ENCODE assay signal across 8 cellular contexts in the genomic region with DNA sequence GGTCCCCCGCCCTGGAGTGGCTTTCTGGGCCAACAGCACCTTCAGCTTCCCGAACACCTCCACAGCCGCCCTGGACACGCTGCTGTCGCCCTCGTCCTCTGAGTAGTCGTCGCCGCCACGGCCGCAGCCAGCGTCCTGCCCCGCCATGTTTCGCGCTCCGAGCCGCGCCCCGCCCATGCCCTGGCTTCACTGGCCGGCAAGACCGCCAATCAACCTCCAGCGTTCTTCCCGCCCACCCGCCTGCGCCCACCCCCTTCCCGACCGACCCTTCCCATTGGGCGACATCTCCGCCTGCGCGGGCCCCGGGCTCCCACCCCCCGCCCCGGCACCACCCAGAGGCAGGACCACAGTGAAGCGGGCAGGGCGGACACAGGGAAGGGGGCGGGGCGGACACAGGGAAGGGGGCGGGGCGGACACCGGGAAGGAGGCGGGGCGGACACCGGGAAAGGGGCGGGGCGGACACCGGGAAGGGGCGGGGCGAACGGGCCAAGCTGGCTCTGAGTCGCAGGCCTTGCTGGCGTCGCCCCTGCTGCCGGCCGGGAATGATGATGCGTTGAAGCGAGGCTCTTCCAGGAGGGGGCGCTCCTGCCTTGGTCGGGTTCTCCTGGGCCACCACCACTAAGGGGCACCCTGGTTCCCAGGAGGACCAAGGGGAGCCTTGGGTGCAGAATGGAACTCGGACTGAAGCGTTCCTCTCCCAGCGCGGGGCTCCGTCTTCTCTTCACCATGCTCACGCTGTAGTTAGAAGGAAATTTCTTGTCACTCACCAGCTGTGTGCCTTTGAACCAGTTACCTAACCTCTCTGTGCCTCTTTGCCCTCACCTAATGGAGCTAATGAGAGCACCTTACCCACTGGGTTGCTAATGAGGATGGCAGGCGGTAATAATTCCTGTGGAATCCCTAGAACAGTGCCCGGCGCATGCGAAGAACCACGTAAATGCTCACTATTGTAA. TPM values are rescaled to one million over a fixed set of nuclear protein-coding genes. Genes with fewer than 3 reads are reported as not detected.
DNase-seq lines count a peak whose midpoint lies in the region; ATAC-seq and TF ChIP-seq lines count a peak whose summit lies in the region.

Gene HAUS7 (minus strand): TSS at position 166 of the 953 bp plus-strand sequence. CDS start 19 bp downstream, at position 147.

- intact Hi-C loops in adrenal gland (cut with DNase I): no loop called here
- intact Hi-C loops in heart right ventricle (cut with DNase I): loop anchor here in 6 of 10 donors (2.0 to 10.0 kb wide), 6 partner anchors 24 to 528 kb away; partner anchors contain the start of gene BGN (in 2 of the 6)

- peaks cover 5% of the 10 kb centered on the region for H3K27me3 Mint-ChIP-seq in progenitor cell of endocrine pancreas

- no peaks in the 10 kb centered on the region for H3K4me1 Mint-ChIP-seq in progenitor cell of endocrine pancreas (ENCODE audit: low read depth)

- H3K9me3 ChIP-seq in adrenal gland (replicated peaks in 1 of 3) (no peaks in the 10 kb centered on the region), heart right ventricle (no peaks in the 10 kb centered on the region)

- H3K4me3 ChIP-seq in adrenal gland: peak within 1 kb of the TSS in 2 of 4 donors; percentile 10 to 70
- peak within 1 kb of the TSS; percentile 28 to 76 (median 68) for H3K4me3 ChIP-seq in heart right ventricle

- H3K36me3 ChIP-seq in adrenal gland (replicated peaks in 1 of 2) (no peaks in the 10 kb centered on the region), heart right ventricle (peaks cover 0 to 5% (median 0%) of the 10 kb centered on the region in 9 donors)

- no peaks in the 10 kb centered on the region for H3K36me3 Mint-ChIP-seq in progenitor cell of endocrine pancreas (ENCODE audit: insufficient read depth)

- ATAC-seq in HG02870 (IDR thresholded peaks at IDR 0.05; ENCODE audit: unreplicated experiment): peak; percentile 68
- peak; percentile 84 to 94 (median 90) for ATAC-seq in heart right ventricle

- peak; percentile 68 for TF ChIP-seq CTCF in GM13977 (IDR thresholded peaks at IDR 0.05; ENCODE audit: extremely low read depth, insufficient read depth, missing control alignments)
- peak; percentile 35 to 74 (median 66) for TF ChIP-seq CTCF in adrenal gland (IDR thresholded peaks at IDR 0.05)
- peak; percentile 32 to 86 (median 72) for TF ChIP-seq CTCF in heart right ventricle (IDR thresholded peaks at IDR 0.05)
- TF ChIP-seq CTCF in progenitor cell of endocrine pancreas (IDR thresholded peaks at IDR 0.05; ENCODE audit: unreplicated experiment): peak; percentile 68

- WGBS in adrenal gland, 4 donors: 10 to 51% (median 27%) methylated on average over 19 to 59 of the region's 70 CpGs; no CpG with 5 or more reads in 1 of the 4 donors
- 8 to 13% methylated on average over 42 to 65 of the region's 70 CpGs for WGBS in heart right ventricle, 2 donors

- H3K27ac ChIP-seq in adrenal gland (peak within 1 kb of the TSS in 2 of 5 donors; percentile 57 to 78), heart right ventricle (peak within 1 kb of the TSS; percentile 59 to 84 (median 72))

- in situ Hi-C loops in GM13977 (cut with MboI; ENCODE audit: low pct_unique_long_range_greater_than_20kb, low sequenced_read_pairs, unreplicated experiment): no loop called here

- H3K4me1 ChIP-seq in adrenal gland (replicated peaks in 1 of 2) (no peaks in the 10 kb centered on the region), heart right ventricle (peaks cover 0 to 33% (median 12%) of the 10 kb centered on the region in 9 donors)

- DNase-seq in GM13977 (ENCODE audit: low spot score) (peak; percentile 96), NCI-H146 (lab: John Stamatoyannopoulos, UW) (peak; percentile 92), T-helper 1 cell (peak; percentile 80 to 95 (median 83)), adrenal gland (peak; percentile 88 to 92 (median 90)), heart right ventricle (peak; percentile 88 to 90), progenitor cell of endocrine pancreas (ENCODE audit: low spot score, unreplicated experiment) (peak; percentile 67), ureter (ENCODE audit: low spot score) (peak; percentile 87)

- H3K4me3 Mint-ChIP-seq in progenitor cell of endocrine pancreas (ENCODE audit: low read depth): peak within 1 kb of the TSS; percentile 78

- H3K27ac Mint-ChIP-seq in progenitor cell of endocrine pancreas: no peak within 1 kb of the TSS

- H3K27me3 ChIP-seq in adrenal gland: no peaks in the 10 kb centered on the region
- peaks cover 0 to 5% (median 0%) of the 10 kb centered on the region in 7 donors for H3K27me3 ChIP-seq in heart right ventricle

- TF ChIP-seq POLR2A in adrenal gland (IDR thresholded peaks at IDR 0.05): no peak

- no peaks in the 10 kb centered on the region for H3K9me3 Mint-ChIP-seq in progenitor cell of endocrine pancreas (ENCODE audit: low read depth)

RNA-seq across cellular contexts. Expression of gene HAUS7, which starts in this region (rescaled TPM):
- total RNA-seq in adrenal gland (10 to 100 TPM; 13.0 to 46.3 (median 17.4) TPM), heart right ventricle (10 to 100 TPM; 12.7 to 25.7 (median 18.2) TPM), progenitor cell of endocrine pancreas (22.3 and 22.9 TPM in 2 replicates), ureter (33.3 TPM)
- polyA plus RNA-seq in adrenal gland (100 to 1,000 TPM in 1 of 3 donors, 10 to 100 TPM in 1, 1 to 10 TPM in 1; 7.3 to 111 (median 59.1) TPM), heart right ventricle (10 to 100 TPM; 24.3 to 45.3 TPM)

Comparison
In these comparisons a context has a peak if more than half of its experiments do, and no peak if none do; other contexts are left out.
1. intact Hi-C loops: an anchor here in heart right ventricle (2.0 to 10.0 kb wide); none called in adrenal gland.